Comparison of ENCODE assay signal across 20 cellular contexts in genomic region chr20:8221887-8222419, GRCh38.
DNase-seq lines count a peak whose midpoint lies in the region; ATAC-seq and TF ChIP-seq lines count a peak whose summit lies in the region.
"Had no signal": no experiment of that assay in that cellular context is flagged by ENCODE, and none has a peak within 500 bp of the region (broad histone marks: within the 10 kb centered on the region; RNA-seq: fewer than 3 reads in every experiment).

No MANE protein-coding gene starts in this region.

- no peaks in the 10 kb centered on the region for H3K36me3 Mint-ChIP-seq in activated CD8-positive, alpha-beta memory T cell treated with anti-CD3 and anti-CD28 coated beads, Interleukin-2, amount 10 ng/mL, durations not matched to agents 7 days and 5 days
- H3K36me3 Mint-ChIP-seq: activated naive CD8-positive, alpha-beta T cell treated with anti-CD3 and anti-CD28 coated beads for 36 hours; stimulated activated effector memory CD8-positive, alpha-beta T cell treated with anti-CD3 and anti-CD28 coated beads, Interleukin-12 subunit alpha, Interleukin-12 subunit beta, amount 100 ng/mL, for 72 hours had no signal

- no peaks in the 10 kb centered on the region for H3K27me3 Mint-ChIP-seq in activated CD8-positive, alpha-beta memory T cell treated with anti-CD3 and anti-CD28 coated beads, Interleukin-2, amount 10 ng/mL, durations not matched to agents 7 days and 5 days
- H3K27me3 Mint-ChIP-seq: activated CD4-positive, alpha-beta T cell treated with anti-CD3 and anti-CD28 coated beads, Interleukin-2, amount 10 ng/mL, durations not matched to agents 7 days and 5 days; activated naive CD8-positive, alpha-beta T cell treated with anti-CD3 and anti-CD28 coated beads for 36 hours had no signal

- intact Hi-C loops in tibial artery (cut with DNase I; ENCODE audit: low total_unique reads) (no loop called here), psoas muscle (cut with DNase I) (no loop called here)

- no peak for TF ChIP-seq CTCF in tibial artery (IDR thresholded peaks at IDR 0.05)
- no peak for TF ChIP-seq CTCF in psoas muscle (IDR thresholded peaks at IDR 0.05)

- H3K4me1 Mint-ChIP-seq in activated CD8-positive, alpha-beta memory T cell treated with anti-CD3 and anti-CD28 coated beads, Interleukin-2, amount 10 ng/mL, durations not matched to agents 7 days and 5 days: peaks cover 10% of the 10 kb centered on the region

- H3K36me3 ChIP-seq in ACC112 (ENCODE audit: insufficient read depth, low read length): no peaks in the 10 kb centered on the region
- H3K36me3 ChIP-seq in tibial artery: no peaks in the 10 kb centered on the region
- H3K36me3 ChIP-seq in psoas muscle (ENCODE audit: insufficient read depth in 1 of 2, low read depth in 1 of 2): no peaks in the 10 kb centered on the region
- H3K36me3 ChIP-seq: cardiac muscle cell had no signal

- CTCF ChIA-PET in activated CD8-positive, alpha-beta memory T cell treated with anti-CD3 and anti-CD28 coated beads, Interleukin-2, amount 10 ng/mL, durations not matched to agents 7 days and 5 days (lab: Charles Lee): no interaction called here

- ATAC-seq in GM19328 (IDR thresholded peaks at IDR 0.05; ENCODE audit: unreplicated experiment) (peak; percentile 67), HG02588 (IDR thresholded peaks at IDR 0.05; ENCODE audit: unreplicated experiment) (peak; percentile 68), HG03460 (IDR thresholded peaks at IDR 0.05; ENCODE audit: unreplicated experiment) (peak; percentile 44), HG02981 (IDR thresholded peaks at IDR 0.05; ENCODE audit: unreplicated experiment) (no peak), psoas muscle (no peak)
- ATAC-seq in activated CD8-positive, alpha-beta memory T cell treated with anti-CD3 and anti-CD28 coated beads, Interleukin-2, amount 10 ng/mL, durations not matched to agents 7 days and 5 days: no peak
- ATAC-seq: HepG2; stimulated activated effector memory CD8-positive, alpha-beta T cell treated with anti-CD3 and anti-CD28 coated beads, Interleukin-12 subunit alpha, Interleukin-12 subunit beta, amount 100 ng/mL, for 72 hours had no signal

- H2AFZ ChIP-seq in ACC112 (ENCODE audit: low read length, unreplicated experiment): no peak overlapping the region

- 90 to 92% (median 91%) methylated on average over 3 of the region's 3 CpGs for WGBS in psoas muscle, 3 donors

- DNase-seq in tibial artery: no peak
- DNase-seq in psoas muscle: no peak
- DNase-seq in activated CD8-positive, alpha-beta memory T cell treated with anti-CD3 and anti-CD28 coated beads, Interleukin-2, amount 10 ng/mL, durations not matched to agents 7 days and 5 days: no peak
- DNase-seq: 8988T; activated CD4-positive, alpha-beta T cell treated with anti-CD3 and anti-CD28 coated beads, Interleukin-2, amount 10 ng/mL, durations not matched to agents 7 days and 5 days; activated naive CD8-positive, alpha-beta T cell treated with anti-CD3 and anti-CD28 coated beads for 36 hours; activated T-cell treated with anti-CD3 and anti-CD28 coated beads, Interleukin-2, amount 50 U/mL, for 1 hour; foreskin melanocyte; mammary epithelial cell; NCI-H2081 treated with DMSO at 0.1 percent for 48 hours; stimulated activated CD4-positive, alpha-beta T cell treated with anti-CD3 and anti-CD28 coated beads, Interleukin-4, amount 100 ng/mL, for 4 hours; T1000 had no signal

- H3K9me3 Mint-ChIP-seq in activated CD8-positive, alpha-beta memory T cell treated with anti-CD3 and anti-CD28 coated beads, Interleukin-2, amount 10 ng/mL, durations not matched to agents 7 days and 5 days (ENCODE audit: low read depth): no peaks in the 10 kb centered on the region
- H3K9me3 Mint-ChIP-seq: activated CD4-positive, alpha-beta T cell treated with anti-CD3 and anti-CD28 coated beads, Interleukin-2, amount 10 ng/mL, durations not matched to agents 7 days and 5 days; activated naive CD8-positive, alpha-beta T cell treated with anti-CD3 and anti-CD28 coated beads for 36 hours; stimulated activated effector memory CD8-positive, alpha-beta T cell treated with anti-CD3 and anti-CD28 coated beads, Interleukin-12 subunit alpha, Interleukin-12 subunit beta, amount 100 ng/mL, for 72 hours had no signal

- H3K4me1 ChIP-seq in ACC112 (ENCODE audit: control insufficient read depth, insufficient read depth, low read length, unreplicated experiment): peaks cover 37% of the 10 kb centered on the region
- H3K4me1 ChIP-seq in tibial artery: peaks cover 0 to 14% (median 0%) of the 10 kb centered on the region in 4 donors
- peaks cover 5% of the 10 kb centered on the region for H3K4me1 ChIP-seq in psoas muscle

- H3K4me3 Mint-ChIP-seq in activated CD8-positive, alpha-beta memory T cell treated with anti-CD3 and anti-CD28 coated beads, Interleukin-2, amount 10 ng/mL, durations not matched to agents 7 days and 5 days: no peak overlapping the region
- H3K4me3 Mint-ChIP-seq: activated CD4-positive, alpha-beta T cell treated with anti-CD3 and anti-CD28 coated beads, Interleukin-2, amount 10 ng/mL, durations not matched to agents 7 days and 5 days; activated naive CD8-positive, alpha-beta T cell treated with anti-CD3 and anti-CD28 coated beads for 36 hours; stimulated activated effector memory CD8-positive, alpha-beta T cell treated with anti-CD3 and anti-CD28 coated beads, Interleukin-12 subunit alpha, Interleukin-12 subunit beta, amount 100 ng/mL, for 72 hours had no signal

- H3K27ac Mint-ChIP-seq in activated CD8-positive, alpha-beta memory T cell treated with anti-CD3 and anti-CD28 coated beads, Interleukin-2, amount 10 ng/mL, durations not matched to agents 7 days and 5 days: no peak overlapping the region
- H3K27ac Mint-ChIP-seq: activated CD4-positive, alpha-beta T cell treated with anti-CD3 and anti-CD28 coated beads, Interleukin-2, amount 10 ng/mL, durations not matched to agents 7 days and 5 days; activated naive CD8-positive, alpha-beta T cell treated with anti-CD3 and anti-CD28 coated beads for 36 hours; stimulated activated effector memory CD8-positive, alpha-beta T cell treated with anti-CD3 and anti-CD28 coated beads, Interleukin-12 subunit alpha, Interleukin-12 subunit beta, amount 100 ng/mL, for 72 hours had no signal

- H3K4me3 ChIP-seq in ACC112 (ENCODE audit: low read depth, low read length) (no peak overlapping the region), tibial artery (no peak overlapping the region), psoas muscle (no peak overlapping the region)
- H3K4me3 ChIP-seq: cardiac muscle cell had no signal

- H3K79me2 ChIP-seq in ACC112 (ENCODE audit: control insufficient read depth, insufficient read depth, low read length, unreplicated experiment): no peaks in the 10 kb centered on the region

- H3K27ac ChIP-seq in ACC112 (ENCODE audit: low read depth, low read length) (peak overlapping the region; percentile 88), tibial artery (no peak overlapping the region), psoas muscle (no peak overlapping the region)
- H3K27ac ChIP-seq: cardiac muscle cell had no signal

- H3K9me3 ChIP-seq in tibial artery (no peaks in the 10 kb centered on the region), psoas muscle (no peaks in the 10 kb centered on the region)

- H3K27me3 ChIP-seq in ACC112 (ENCODE audit: insufficient read depth, low read length) (no peaks in the 10 kb centered on the region), tibial artery (no peaks in the 10 kb centered on the region), psoas muscle (ENCODE audit: insufficient read depth in 3 of 3, low read length in 2 of 3) (no peaks in the 10 kb centered on the region)
- H3K27me3 ChIP-seq: cardiac muscle cell had no signal

Comparison
In these comparisons a context has a peak if more than half of its experiments do, and no peak if none do; other contexts are left out.
1. ATAC-seq: peak in GM19328 (single experiment), HG02588 (single experiment) and HG03460 (single experiment); none in HG02981 (single experiment), psoas muscle (0 of 4) and activated CD8-positive, alpha-beta memory T cell treated with anti-CD3 and anti-CD28 coated beads, Interleukin-2, amount 10 ng/mL, durations not matched to agents 7 days and 5 days (single experiment).